Comparison of ENCODE assay signal across 1 cellular context in genomic region chr6:3162565-3163247, GRCh38.
TF ChIP-seq lines count a peak whose summit lies in the region.

No MANE protein-coding gene starts in this region.

TF ChIP-seq in endothelial cell of umbilical vein, 7 proteins besides CTCF, POLR2A, EP300 and RAD21:
- no peak for TF ChIP-seq FOS (IDR thresholded peaks at IDR 0.05; ENCODE audit: borderline replicate concordance, insufficient read depth, low read length)
- TF ChIP-seq JUN (IDR thresholded peaks at IDR 0.05; ENCODE audit: borderline replicate concordance, insufficient read depth, insufficient read length, low read depth) = no peak
- no peak for TF ChIP-seq POLR2AphosphoS5 (IDR thresholded peaks at IDR 0.05; ENCODE audit: insufficient read depth, low read depth, low read length)
- TF ChIP-seq GATA2 (IDR thresholded peaks at IDR 0.05; ENCODE audit: insufficient read depth, insufficient read length, low read depth, low read length) = no peak
- TF ChIP-seq EZH2 (IDR thresholded peaks at IDR 0.05; ENCODE audit: borderline replicate concordance, low read depth, low read length, severe bottlenecking) = no peak
- no peak for TF ChIP-seq MAX (IDR thresholded peaks at IDR 0.05; ENCODE audit: insufficient read depth, insufficient read length)
- TF ChIP-seq MYC (IDR thresholded peaks at IDR 0.05; ENCODE audit: low read depth, low read length) = no peak
